ENCODE assay signal across 1 cellular context in the genomic region with DNA sequence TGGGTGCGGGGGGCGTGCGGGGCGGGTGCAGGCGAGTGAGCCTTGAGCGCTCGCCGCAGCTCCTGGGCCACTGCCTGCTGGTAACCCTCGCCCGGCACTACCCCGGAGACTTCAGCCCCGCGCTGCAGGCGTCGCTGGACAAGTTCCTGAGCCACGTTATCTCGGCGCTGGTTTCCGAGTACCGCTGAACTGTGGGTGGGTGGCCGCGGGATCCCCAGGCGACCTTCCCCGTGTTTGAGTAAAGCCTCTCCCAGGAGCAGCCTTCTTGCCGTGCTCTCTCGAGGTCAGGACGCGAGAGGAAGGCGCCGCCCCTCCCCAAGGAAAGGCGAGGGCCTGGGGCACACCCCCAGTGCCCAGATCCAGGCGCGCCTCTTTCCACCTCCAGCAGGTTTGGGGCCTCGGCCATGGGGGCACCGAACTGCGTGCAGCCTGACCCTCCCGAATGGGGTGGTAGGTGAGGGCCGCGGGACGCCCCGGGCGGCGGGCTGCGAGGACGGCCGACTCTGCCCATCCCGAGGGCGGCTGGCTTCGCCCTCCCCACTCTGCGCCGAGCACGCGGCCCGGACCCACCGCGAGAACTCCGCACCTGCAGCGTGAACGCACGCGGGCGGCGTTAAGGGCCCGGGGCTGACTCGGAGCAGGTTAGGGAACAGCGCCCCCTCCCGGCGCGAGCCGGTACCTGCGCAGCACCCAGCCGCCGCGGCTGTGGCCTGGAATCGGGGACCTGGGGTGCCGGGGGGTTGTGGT.
TF ChIP-seq lines count a peak whose summit lies in the region.

No MANE protein-coding gene starts in this region.

TF ChIP-seq in HepG2, 621 proteins besides CTCF, POLR2A, EP300 and RAD21 (continues in another document):
- TF ChIP-seq, protein P1, sequence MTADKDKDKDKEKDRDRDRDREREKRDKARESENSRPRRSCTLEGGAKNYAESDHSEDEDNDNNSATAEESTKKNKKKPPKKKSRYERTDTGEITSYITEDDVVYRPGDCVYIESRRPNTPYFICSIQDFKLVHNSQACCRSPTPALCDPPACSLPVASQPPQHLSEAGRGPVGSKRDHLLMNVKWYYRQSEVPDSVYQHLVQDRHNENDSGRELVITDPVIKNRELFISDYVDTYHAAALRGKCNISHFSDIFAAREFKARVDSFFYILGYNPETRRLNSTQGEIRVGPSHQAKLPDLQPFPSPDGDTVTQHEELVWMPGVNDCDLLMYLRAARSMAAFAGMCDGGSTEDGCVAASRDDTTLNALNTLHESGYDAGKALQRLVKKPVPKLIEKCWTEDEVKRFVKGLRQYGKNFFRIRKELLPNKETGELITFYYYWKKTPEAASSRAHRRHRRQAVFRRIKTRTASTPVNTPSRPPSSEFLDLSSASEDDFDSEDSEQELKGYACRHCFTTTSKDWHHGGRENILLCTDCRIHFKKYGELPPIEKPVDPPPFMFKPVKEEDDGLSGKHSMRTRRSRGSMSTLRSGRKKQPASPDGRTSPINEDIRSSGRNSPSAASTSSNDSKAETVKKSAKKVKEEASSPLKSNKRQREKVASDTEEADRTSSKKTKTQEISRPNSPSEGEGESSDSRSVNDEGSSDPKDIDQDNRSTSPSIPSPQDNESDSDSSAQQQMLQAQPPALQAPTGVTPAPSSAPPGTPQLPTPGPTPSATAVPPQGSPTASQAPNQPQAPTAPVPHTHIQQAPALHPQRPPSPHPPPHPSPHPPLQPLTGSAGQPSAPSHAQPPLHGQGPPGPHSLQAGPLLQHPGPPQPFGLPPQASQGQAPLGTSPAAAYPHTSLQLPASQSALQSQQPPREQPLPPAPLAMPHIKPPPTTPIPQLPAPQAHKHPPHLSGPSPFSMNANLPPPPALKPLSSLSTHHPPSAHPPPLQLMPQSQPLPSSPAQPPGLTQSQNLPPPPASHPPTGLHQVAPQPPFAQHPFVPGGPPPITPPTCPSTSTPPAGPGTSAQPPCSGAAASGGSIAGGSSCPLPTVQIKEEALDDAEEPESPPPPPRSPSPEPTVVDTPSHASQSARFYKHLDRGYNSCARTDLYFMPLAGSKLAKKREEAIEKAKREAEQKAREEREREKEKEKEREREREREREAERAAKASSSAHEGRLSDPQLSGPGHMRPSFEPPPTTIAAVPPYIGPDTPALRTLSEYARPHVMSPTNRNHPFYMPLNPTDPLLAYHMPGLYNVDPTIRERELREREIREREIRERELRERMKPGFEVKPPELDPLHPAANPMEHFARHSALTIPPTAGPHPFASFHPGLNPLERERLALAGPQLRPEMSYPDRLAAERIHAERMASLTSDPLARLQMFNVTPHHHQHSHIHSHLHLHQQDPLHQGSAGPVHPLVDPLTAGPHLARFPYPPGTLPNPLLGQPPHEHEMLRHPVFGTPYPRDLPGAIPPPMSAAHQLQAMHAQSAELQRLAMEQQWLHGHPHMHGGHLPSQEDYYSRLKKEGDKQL (CRISPR knock-in tag; IDR thresholded peaks at IDR 0.05; ENCODE audit: low read depth): peak; percentile 62
- TF ChIP-seq, protein P2, sequence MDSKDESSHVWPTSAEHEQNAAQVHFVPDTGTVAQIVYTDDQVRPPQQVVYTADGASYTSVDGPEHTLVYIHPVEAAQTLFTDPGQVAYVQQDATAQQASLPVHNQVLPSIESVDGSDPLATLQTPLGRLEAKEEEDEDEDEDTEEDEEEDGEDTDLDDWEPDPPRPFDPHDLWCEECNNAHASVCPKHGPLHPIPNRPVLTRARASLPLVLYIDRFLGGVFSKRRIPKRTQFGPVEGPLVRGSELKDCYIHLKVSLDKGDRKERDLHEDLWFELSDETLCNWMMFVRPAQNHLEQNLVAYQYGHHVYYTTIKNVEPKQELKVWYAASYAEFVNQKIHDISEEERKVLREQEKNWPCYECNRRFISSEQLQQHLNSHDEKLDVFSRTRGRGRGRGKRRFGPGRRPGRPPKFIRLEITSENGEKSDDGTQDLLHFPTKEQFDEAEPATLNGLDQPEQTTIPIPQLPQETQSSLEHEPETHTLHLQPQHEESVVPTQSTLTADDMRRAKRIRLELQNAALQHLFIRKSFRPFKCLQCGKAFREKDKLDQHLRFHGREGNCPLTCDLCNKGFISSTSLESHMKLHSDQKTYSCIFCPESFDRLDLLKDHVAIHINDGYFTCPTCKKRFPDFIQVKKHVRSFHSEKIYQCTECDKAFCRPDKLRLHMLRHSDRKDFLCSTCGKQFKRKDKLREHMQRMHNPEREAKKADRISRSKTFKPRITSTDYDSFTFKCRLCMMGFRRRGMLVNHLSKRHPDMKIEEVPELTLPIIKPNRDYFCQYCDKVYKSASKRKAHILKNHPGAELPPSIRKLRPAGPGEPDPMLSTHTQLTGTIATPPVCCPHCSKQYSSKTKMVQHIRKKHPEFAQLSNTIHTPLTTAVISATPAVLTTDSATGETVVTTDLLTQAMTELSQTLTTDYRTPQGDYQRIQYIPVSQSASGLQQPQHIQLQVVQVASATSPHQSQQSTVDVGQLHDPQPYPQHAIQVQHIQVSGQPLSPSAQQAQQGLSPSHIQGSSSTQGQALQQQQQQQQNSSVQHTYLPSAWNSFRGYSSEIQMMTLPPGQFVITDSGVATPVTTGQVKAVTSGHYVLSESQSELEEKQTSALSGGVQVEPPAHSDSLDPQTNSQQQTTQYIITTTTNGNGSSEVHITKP (CRISPR knock-in tag; IDR thresholded peaks at IDR 0.05; ENCODE audit: low read depth): no peak
- TF ChIP-seq, protein P3, sequence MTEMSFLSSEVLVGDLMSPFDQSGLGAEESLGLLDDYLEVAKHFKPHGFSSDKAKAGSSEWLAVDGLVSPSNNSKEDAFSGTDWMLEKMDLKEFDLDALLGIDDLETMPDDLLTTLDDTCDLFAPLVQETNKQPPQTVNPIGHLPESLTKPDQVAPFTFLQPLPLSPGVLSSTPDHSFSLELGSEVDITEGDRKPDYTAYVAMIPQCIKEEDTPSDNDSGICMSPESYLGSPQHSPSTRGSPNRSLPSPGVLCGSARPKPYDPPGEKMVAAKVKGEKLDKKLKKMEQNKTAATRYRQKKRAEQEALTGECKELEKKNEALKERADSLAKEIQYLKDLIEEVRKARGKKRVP (CRISPR knock-in tag; IDR thresholded peaks at IDR 0.05): peak in 1 of 2 experiments; percentile 89; a peak in 2 of 4 replicates
- TF ChIP-seq ZNF891 (CRISPR knock-in tag; IDR thresholded peaks at IDR 0.05): peak; percentile 98
- TF ChIP-seq AKAP8 (CRISPR knock-in tag; IDR thresholded peaks at IDR 0.05): peak; percentile 97
- TF ChIP-seq, protein P4, sequence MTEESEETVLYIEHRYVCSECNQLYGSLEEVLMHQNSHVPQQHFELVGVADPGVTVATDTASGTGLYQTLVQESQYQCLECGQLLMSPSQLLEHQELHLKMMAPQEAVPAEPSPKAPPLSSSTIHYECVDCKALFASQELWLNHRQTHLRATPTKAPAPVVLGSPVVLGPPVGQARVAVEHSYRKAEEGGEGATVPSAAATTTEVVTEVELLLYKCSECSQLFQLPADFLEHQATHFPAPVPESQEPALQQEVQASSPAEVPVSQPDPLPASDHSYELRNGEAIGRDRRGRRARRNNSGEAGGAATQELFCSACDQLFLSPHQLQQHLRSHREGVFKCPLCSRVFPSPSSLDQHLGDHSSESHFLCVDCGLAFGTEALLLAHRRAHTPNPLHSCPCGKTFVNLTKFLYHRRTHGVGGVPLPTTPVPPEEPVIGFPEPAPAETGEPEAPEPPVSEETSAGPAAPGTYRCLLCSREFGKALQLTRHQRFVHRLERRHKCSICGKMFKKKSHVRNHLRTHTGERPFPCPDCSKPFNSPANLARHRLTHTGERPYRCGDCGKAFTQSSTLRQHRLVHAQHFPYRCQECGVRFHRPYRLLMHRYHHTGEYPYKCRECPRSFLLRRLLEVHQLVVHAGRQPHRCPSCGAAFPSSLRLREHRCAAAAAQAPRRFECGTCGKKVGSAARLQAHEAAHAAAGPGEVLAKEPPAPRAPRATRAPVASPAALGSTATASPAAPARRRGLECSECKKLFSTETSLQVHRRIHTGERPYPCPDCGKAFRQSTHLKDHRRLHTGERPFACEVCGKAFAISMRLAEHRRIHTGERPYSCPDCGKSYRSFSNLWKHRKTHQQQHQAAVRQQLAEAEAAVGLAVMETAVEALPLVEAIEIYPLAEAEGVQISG (CRISPR knock-in tag; IDR thresholded peaks at IDR 0.05): peak; percentile 93
- no peak for TF ChIP-seq PHF5A (CRISPR knock-in tag; IDR thresholded peaks at IDR 0.05; ENCODE audit: low read depth, unreplicated experiment)
- TF ChIP-seq ESRRA (CRISPR knock-in tag; IDR thresholded peaks at IDR 0.05; ENCODE audit: low read depth): peak; percentile 88
- TF ChIP-seq FOSL2 (CRISPR knock-in tag; IDR thresholded peaks at IDR 0.05): no peak
- TF ChIP-seq, protein P5, sequence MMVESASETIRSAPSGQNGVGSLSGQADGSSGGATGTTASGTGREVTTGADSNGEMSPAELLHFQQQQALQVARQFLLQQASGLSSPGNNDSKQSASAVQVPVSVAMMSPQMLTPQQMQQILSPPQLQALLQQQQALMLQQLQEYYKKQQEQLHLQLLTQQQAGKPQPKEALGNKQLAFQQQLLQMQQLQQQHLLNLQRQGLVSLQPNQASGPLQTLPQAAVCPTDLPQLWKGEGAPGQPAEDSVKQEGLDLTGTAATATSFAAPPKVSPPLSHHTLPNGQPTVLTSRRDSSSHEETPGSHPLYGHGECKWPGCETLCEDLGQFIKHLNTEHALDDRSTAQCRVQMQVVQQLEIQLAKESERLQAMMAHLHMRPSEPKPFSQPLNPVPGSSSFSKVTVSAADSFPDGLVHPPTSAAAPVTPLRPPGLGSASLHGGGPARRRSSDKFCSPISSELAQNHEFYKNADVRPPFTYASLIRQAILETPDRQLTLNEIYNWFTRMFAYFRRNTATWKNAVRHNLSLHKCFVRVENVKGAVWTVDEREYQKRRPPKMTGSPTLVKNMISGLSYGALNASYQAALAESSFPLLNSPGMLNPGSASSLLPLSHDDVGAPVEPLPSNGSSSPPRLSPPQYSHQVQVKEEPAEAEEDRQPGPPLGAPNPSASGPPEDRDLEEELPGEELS (CRISPR knock-in tag; IDR thresholded peaks at IDR 0.05): peak; percentile 59; the same call in 1 of the 2 replicates
- no peak for TF ChIP-seq ZNF207 (IDR thresholded peaks at IDR 0.05; ENCODE audit: borderline replicate concordance)
- TF ChIP-seq ZNF724P (CRISPR knock-in tag; IDR thresholded peaks at IDR 0.05; ENCODE audit: borderline replicate concordance): peak; percentile 99
- TF ChIP-seq, protein P6, sequence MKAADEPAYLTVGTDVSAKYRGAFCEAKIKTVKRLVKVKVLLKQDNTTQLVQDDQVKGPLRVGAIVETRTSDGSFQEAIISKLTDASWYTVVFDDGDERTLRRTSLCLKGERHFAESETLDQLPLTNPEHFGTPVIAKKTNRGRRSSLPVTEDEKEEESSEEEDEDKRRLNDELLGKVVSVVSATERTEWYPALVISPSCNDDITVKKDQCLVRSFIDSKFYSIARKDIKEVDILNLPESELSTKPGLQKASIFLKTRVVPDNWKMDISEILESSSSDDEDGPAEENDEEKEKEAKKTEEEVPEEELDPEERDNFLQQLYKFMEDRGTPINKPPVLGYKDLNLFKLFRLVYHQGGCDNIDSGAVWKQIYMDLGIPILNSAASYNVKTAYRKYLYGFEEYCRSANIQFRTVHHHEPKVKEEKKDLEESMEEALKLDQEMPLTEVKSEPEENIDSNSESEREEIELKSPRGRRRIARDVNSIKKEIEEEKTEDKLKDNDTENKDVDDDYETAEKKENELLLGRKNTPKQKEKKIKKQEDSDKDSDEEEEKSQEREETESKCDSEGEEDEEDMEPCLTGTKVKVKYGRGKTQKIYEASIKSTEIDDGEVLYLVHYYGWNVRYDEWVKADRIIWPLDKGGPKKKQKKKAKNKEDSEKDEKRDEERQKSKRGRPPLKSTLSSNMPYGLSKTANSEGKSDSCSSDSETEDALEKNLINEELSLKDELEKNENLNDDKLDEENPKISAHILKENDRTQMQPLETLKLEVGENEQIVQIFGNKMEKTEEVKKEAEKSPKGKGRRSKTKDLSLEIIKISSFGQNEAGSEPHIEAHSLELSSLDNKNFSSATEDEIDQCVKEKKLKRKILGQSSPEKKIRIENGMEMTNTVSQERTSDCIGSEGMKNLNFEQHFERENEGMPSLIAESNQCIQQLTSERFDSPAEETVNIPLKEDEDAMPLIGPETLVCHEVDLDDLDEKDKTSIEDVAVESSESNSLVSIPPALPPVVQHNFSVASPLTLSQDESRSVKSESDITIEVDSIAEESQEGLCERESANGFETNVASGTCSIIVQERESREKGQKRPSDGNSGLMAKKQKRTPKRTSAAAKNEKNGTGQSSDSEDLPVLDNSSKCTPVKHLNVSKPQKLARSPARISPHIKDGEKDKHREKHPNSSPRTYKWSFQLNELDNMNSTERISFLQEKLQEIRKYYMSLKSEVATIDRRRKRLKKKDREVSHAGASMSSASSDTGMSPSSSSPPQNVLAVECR (CRISPR knock-in tag; IDR thresholded peaks at IDR 0.05; ENCODE audit: borderline replicate concordance): peak; percentile 85
- peak; percentile 97 for TF ChIP-seq ZFYVE20 (CRISPR knock-in tag; IDR thresholded peaks at IDR 0.05; ENCODE audit: borderline replicate concordance, low read depth)
- TF ChIP-seq ZNF530 (CRISPR knock-in tag; IDR thresholded peaks at IDR 0.05; ENCODE audit: low read depth): peak; percentile 91; the same call in 1 of the 2 replicates
- 0 out of 2 replicates have a peak, but pooled peaks have one; percentile 89 for TF ChIP-seq MYNN (CRISPR knock-in tag; IDR thresholded peaks at IDR 0.05; ENCODE audit: low read depth)
- TF ChIP-seq PLRG1 (conservative IDR thresholded peaks at IDR 0.05): no peak
- peak; percentile 81 for TF ChIP-seq DR1 (CRISPR knock-in tag; IDR thresholded peaks at IDR 0.05)
- peak; percentile 98 for TF ChIP-seq ZNF33B (CRISPR knock-in tag; IDR thresholded peaks at IDR 0.05)
- TF ChIP-seq, protein P7, sequence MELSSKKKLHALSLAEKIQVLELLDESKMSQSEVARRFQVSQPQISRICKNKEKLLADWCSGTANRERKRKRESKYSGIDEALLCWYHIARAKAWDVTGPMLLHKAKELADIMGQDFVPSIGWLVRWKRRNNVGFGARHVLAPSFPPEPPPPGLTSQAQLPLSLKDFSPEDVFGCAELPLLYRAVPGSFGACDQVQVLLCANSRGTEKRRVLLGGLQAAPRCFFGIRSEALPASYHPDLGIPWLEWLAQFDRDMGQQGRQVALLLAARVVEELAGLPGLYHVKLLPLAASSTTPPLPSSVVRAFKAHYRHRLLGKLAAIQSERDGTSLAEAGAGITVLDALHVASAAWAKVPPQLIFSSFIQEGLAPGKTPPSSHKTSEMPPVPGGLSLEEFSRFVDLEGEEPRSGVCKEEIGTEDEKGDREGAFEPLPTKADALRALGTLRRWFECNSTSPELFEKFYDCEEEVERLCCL (CRISPR knock-in tag; IDR thresholded peaks at IDR 0.05; ENCODE audit: borderline replicate concordance): 0 out of 2 replicates have a peak, but pooled peaks have one; percentile 69
- peak; percentile 99 for TF ChIP-seq AGO2 (optimal IDR thresholded peaks at IDR 0.05; ENCODE audit: low read depth, low read length)
- TF ChIP-seq ATF7 (IDR thresholded peaks at IDR 0.05): no peak
- TF ChIP-seq ATF7 (CRISPR knock-in tag; IDR thresholded peaks at IDR 0.05): peak; percentile 74; the same call in 1 of the 2 replicates
- peak; percentile 35 for TF ChIP-seq MED8 (CRISPR knock-in tag; IDR thresholded peaks at IDR 0.05; ENCODE audit: insufficient replicate concordance)
- no peak for TF ChIP-seq CREB1 (IDR thresholded peaks at IDR 0.05)
- TF ChIP-seq CREB1 (CRISPR knock-in tag; IDR thresholded peaks at IDR 0.05): no peak
